8 cellular contexts compared by ENCODE assay signal in the genomic region with DNA sequence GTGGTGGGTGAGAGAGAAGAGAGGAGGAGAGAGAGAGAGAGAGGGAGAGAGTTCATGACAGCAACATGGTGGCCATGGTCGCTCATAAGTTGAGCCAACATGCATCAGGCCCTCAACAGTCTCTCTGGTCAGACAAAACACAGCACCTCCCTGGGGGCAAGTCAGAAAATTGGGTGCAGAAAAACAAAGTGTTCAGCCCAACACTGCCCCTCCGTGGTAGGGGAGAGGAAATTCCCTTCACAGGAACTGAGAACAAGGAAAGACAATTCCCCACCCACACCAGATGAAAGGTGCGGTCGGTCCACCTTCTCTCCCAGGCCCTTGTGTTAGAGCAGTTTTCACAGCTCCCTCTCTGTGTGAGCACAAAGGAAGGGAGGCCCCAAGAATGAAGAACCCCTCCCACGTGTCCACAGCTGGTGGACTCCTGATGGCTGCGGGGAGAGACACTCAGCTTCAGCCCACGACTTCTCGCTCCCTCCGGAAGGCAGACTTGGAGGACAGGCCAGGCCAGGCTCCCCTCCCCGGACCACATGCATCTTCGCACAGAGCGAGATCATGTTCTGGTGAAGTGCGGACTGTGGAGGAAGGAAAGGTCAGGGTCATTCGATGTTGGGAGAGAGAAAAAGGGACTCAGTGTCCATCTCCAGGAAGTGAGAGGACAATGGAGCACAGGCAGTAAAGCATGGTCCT.
A peak's percentile ranks its signal among the peaks of the same experiment; 100 is the strongest.
DNase-seq lines count a peak whose midpoint lies in the region; ATAC-seq, FAIRE-seq and TF ChIP-seq lines count a peak whose summit lies in the region.

No MANE protein-coding gene starts in this region.

- no peak overlapping the region for H3K4me3 ChIP-seq in HL-60 (replicated peaks; ENCODE audit: insufficient read depth, low read length)

- FAIRE-seq in RCC 7860 (lab: Jason Lieb, UNC), result no peak

- no peak for ATAC-seq in HG03442 (IDR thresholded peaks at IDR 0.05; ENCODE audit: unreplicated experiment)

- H3K27ac ChIP-seq in HL-60 (replicated peaks), result no peak overlapping the region

- TF ChIP-seq CTCF in HL-60 (IDR thresholded peaks at IDR 0.05; ENCODE audit: insufficient read depth, low read length), result peak; percentile 84

- peak; percentile 21 for DNase-seq in CMK (ENCODE audit: low read depth)
- peak; percentile 41 to 72 for DNase-seq in HL-60 (ENCODE audit: low read depth in 1 of 2, low spot score in 1 of 2)
- peak; percentile 18 for DNase-seq in RCC 7860 (ENCODE audit: low spot score)
- DNase-seq in activated effector memory CD4-positive, alpha-beta T cell treated with anti-CD3 and anti-CD28 coated beads, Interleukin-2, amount 50 U/mL, for 16 hours, result peak; percentile 82
- peak in 36 of 42 donors; percentile 15 to 72 (median 49) for DNase-seq in head of caudate nucleus
- DNase-seq in renal cortical epithelial cell (ENCODE audit: low read depth), result peak; percentile 49
- DNase-seq in cerebellum (ENCODE audit: low spot score), result no peak

- intact Hi-C loops in head of caudate nucleus (cut with DNase I), result no loop called here

- no peaks in the 10 kb centered on the region for H3K27me3 ChIP-seq in HL-60 (ENCODE audit: insufficient read depth, poor library complexity, severe bottlenecking)
